9 cellular contexts compared by ENCODE assay signal in the genomic region with DNA sequence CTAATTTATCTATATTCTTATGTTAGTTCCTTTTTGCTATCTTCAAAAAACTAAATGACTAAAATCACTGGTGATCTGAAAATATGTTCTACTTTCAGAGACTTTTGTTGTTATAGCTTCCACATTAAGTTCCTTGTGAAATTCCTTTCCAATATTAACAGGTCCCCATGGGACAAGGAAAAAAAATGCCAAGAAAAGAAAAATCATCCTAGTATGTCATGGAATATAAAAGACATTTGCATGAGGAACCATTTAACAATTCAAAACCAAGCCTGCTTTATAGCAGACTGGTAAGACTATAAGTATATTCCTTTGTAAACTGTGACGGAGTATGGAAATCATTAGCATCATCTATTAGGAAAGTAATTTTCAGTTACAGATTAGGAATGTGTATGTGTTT. TPM values are rescaled to one million over a fixed set of nuclear protein-coding genes. Genes with fewer than 3 reads are reported as not detected.
"Had no signal": no experiment of that assay in that cellular context is flagged by ENCODE, and none has a peak within 500 bp of the region (broad histone marks: within the 10 kb centered on the region; RNA-seq: fewer than 3 reads in every experiment).

No MANE protein-coding gene starts in this region.

- H3K9me3 ChIP-seq: upper lobe of left lung had no signal

- H3K4me3 ChIP-seq: upper lobe of left lung had no signal

- H3K36me3 ChIP-seq: upper lobe of left lung had no signal

- DNase-seq: activated CD4-positive, alpha-beta memory T cell treated with anti-CD3 and anti-CD28 coated beads for 36 hours; activated CD4-positive, CD25-positive, alpha-beta regulatory T cell treated with anti-CD3 and anti-CD28 coated beads, Interleukin-2, amount 50 U/mL, for 72 hours; activated gamma-delta T cell; activated T-cell treated with anti-CD3 and anti-CD28 coated beads, Interleukin-2, amount 50 U/mL, for 4 hours; effector CD4-positive, alpha-beta T cell; kidney; naive thymus-derived CD8-positive, alpha-beta T cell; right cardiac atrium; upper lobe of left lung had no signal

- H3K27me3 ChIP-seq: upper lobe of left lung had no signal

RNA-seq across cellular contexts. Expression of a gene that starts 48.1 kb away (rescaled TPM):
- total RNA-seq: activated CD4-positive, alpha-beta memory T cell treated with anti-CD3 and anti-CD28 coated beads for 36 hours had no signal
